8 cellular contexts compared by ENCODE assay signal in genomic region chr22:38870312-38870741, GRCh38. TPM values are rescaled to one million over a fixed set of nuclear protein-coding genes. Genes with fewer than 3 reads are reported as not detected.
DNase-seq lines count a peak whose midpoint lies in the region; ATAC-seq and TF ChIP-seq lines count a peak whose summit lies in the region.

No MANE protein-coding gene starts in this region.

- peaks cover 35% of the 10 kb centered on the region for H3K36me3 Mint-ChIP-seq in CD8-positive, alpha-beta T cell
- H3K36me3 Mint-ChIP-seq in activated CD4-positive, alpha-beta T cell treated with anti-CD3 and anti-CD28 coated beads, Interleukin-2, amount 10 ng/mL, durations not matched to agents 7 days and 5 days (ENCODE audit: low read depth), result peaks cover 9% of the 10 kb centered on the region

- DNase-seq in CD8-positive, alpha-beta T cell, result peak; percentile 67 to 91 (median 88)
- peak; percentile 90 for DNase-seq in NCI-H69 (lab: John Stamatoyannopoulos, UW)
- peak; percentile 90 for DNase-seq in activated CD4-positive, alpha-beta T cell treated with anti-CD3 and anti-CD28 coated beads, Interleukin-2, amount 10 ng/mL, durations not matched to agents 7 days and 5 days
- peak; percentile 84 for DNase-seq in dedifferentiated amniotic fluid mesenchymal stem cell (ENCODE audit: extremely low spot score)
- peak; percentile 76 for DNase-seq in left lobe of liver (ENCODE audit: low spot score)
- DNase-seq in stimulated activated CD4-positive, alpha-beta T cell treated with anti-CD3 and anti-CD28 coated beads, Interleukin-1b, Interleukin-23, amount 100 ng/mL, for 4 hours (ENCODE audit: low read depth in 2 of 2), result peak; percentile 82 to 89

- H3K9me3 Mint-ChIP-seq in CD8-positive, alpha-beta T cell, result no peaks in the 10 kb centered on the region
- no peaks in the 10 kb centered on the region for H3K9me3 Mint-ChIP-seq in activated CD4-positive, alpha-beta T cell treated with anti-CD3 and anti-CD28 coated beads, Interleukin-2, amount 10 ng/mL, durations not matched to agents 7 days and 5 days

- peak overlapping the region; percentile 87 for H3K4me3 Mint-ChIP-seq in CD8-positive, alpha-beta T cell
- peak overlapping the region; percentile 89 for H3K4me3 Mint-ChIP-seq in activated CD4-positive, alpha-beta T cell treated with anti-CD3 and anti-CD28 coated beads, Interleukin-2, amount 10 ng/mL, durations not matched to agents 7 days and 5 days

- TF ChIP-seq CTCF in CD8-positive, alpha-beta T cell (IDR thresholded peaks at IDR 0.05), result peak; percentile 96

- H3K4me1 ChIP-seq in CD8-positive, alpha-beta T cell (ENCODE audit: insufficient read depth, low read length), result peaks cover 41% of the 10 kb centered on the region

- H3K27me3 ChIP-seq in CD8-positive, alpha-beta T cell (ENCODE audit: insufficient read depth, low read length), result no peaks in the 10 kb centered on the region

- peak; percentile 50 for ATAC-seq in CD8-positive, alpha-beta T cell
- peak; percentile 23 for ATAC-seq in HG02763 (IDR thresholded peaks at IDR 0.05; ENCODE audit: unreplicated experiment)
- peak; percentile 47 for ATAC-seq in left lobe of liver
- ATAC-seq in HG02970 (IDR thresholded peaks at IDR 0.05; ENCODE audit: low FRiP score, unreplicated experiment), result no peak

- H3K27ac Mint-ChIP-seq in CD8-positive, alpha-beta T cell, result peak overlapping the region; percentile 77
- peak overlapping the region; percentile 86 for H3K27ac Mint-ChIP-seq in activated CD4-positive, alpha-beta T cell treated with anti-CD3 and anti-CD28 coated beads, Interleukin-2, amount 10 ng/mL, durations not matched to agents 7 days and 5 days

- peak overlapping the region; percentile 55 for H3K4me3 ChIP-seq in CD8-positive, alpha-beta T cell (ENCODE audit: low read depth, low read length)

- intact Hi-C loops in CD8-positive, alpha-beta T cell (cut with DNase I, micrococcal nuclease), result loop anchor here (1.0 to 10.0 kb wide), 11 partner anchors 27 to 662 kb away; partner anchors contain the start of genes APOBEC3D (in 1 of the 2), CBY1 (in 1 of the 2), FAM227A (in 1 of the 2) and RPS19BP1 (in 1 of the 2)

- POLR2A ChIA-PET in CD8-positive, alpha-beta T cell (lab: Charles Lee), result interaction anchor here (0.7 to 3.1 kb wide), 6 partner anchors 27 to 281 kb away, joined by 3 to 13 read pairs (median 4); partner anchors contain the start of gene NPTXR
- POLR2A ChIA-PET in activated CD4-positive, alpha-beta T cell treated with anti-CD3 and anti-CD28 coated beads, Interleukin-2, amount 10 ng/mL, durations not matched to agents 7 days and 5 days (lab: Charles Lee), result no interaction called here

- no peaks in the 10 kb centered on the region for H3K27me3 Mint-ChIP-seq in CD8-positive, alpha-beta T cell (ENCODE audit: low read depth)
- H3K27me3 Mint-ChIP-seq in activated CD4-positive, alpha-beta T cell treated with anti-CD3 and anti-CD28 coated beads, Interleukin-2, amount 10 ng/mL, durations not matched to agents 7 days and 5 days, result peaks cover 5% of the 10 kb centered on the region

- peaks cover 2% of the 10 kb centered on the region for H3K36me3 ChIP-seq in CD8-positive, alpha-beta T cell (ENCODE audit: insufficient read depth, low read length)

- no peak overlapping the region for H3K27ac ChIP-seq in CD8-positive, alpha-beta T cell (ENCODE audit: low read depth, low read length)

- peaks cover 46% of the 10 kb centered on the region for H3K4me1 Mint-ChIP-seq in CD8-positive, alpha-beta T cell (ENCODE audit: low read depth)
- peaks cover 48% of the 10 kb centered on the region for H3K4me1 Mint-ChIP-seq in activated CD4-positive, alpha-beta T cell treated with anti-CD3 and anti-CD28 coated beads, Interleukin-2, amount 10 ng/mL, durations not matched to agents 7 days and 5 days

- CTCF ChIA-PET in CD8-positive, alpha-beta T cell (lab: Charles Lee), result interaction anchor here (0.5 to 4.8 kb wide), 72 partner anchors 8 to 521 kb away, joined by 3 to 110 read pairs (median 5); partner anchors contain the start of gene NPTXR
- CTCF ChIA-PET in activated CD4-positive, alpha-beta T cell treated with anti-CD3 and anti-CD28 coated beads, Interleukin-2, amount 10 ng/mL, durations not matched to agents 7 days and 5 days (lab: Charles Lee), result interaction anchor here (0.5 to 4.8 kb wide), 41 partner anchors 10 to 1898 kb away, joined by 3 to 51 read pairs (median 4); partner anchors contain the start of genes APOBEC3D, APOBEC3H and RPL3

- no peaks in the 10 kb centered on the region for H3K9me3 ChIP-seq in CD8-positive, alpha-beta T cell (ENCODE audit: low read length)

RNA-seq across cellular contexts. Expression of gene CBX6, which starts 1.7 kb away (rescaled TPM):
- total RNA-seq in CD8-positive, alpha-beta T cell, result 10 to 100 TPM; 36.0 to 39.5 TPM
- total RNA-seq in activated CD4-positive, alpha-beta T cell treated with anti-CD3 and anti-CD28 coated beads, Interleukin-2, amount 10 ng/mL, durations not matched to agents 7 days and 5 days, result 10 to 100 TPM; 56.0 to 60.5 TPM
- 16.0 TPM for total RNA-seq in left lobe of liver

RNA-seq across cellular contexts. Expression of gene NPTXR, which starts 26.5 kb away (rescaled TPM):
- 1 to 10 TPM; 3.1 to 3.7 TPM for total RNA-seq in CD8-positive, alpha-beta T cell
- 1 to 10 TPM; 1.1 to 1.2 TPM for total RNA-seq in activated CD4-positive, alpha-beta T cell treated with anti-CD3 and anti-CD28 coated beads, Interleukin-2, amount 10 ng/mL, durations not matched to agents 7 days and 5 days
- 0.45 TPM for total RNA-seq in left lobe of liver
